ENCODE assay signal across 1 cellular context in the genomic region with DNA sequence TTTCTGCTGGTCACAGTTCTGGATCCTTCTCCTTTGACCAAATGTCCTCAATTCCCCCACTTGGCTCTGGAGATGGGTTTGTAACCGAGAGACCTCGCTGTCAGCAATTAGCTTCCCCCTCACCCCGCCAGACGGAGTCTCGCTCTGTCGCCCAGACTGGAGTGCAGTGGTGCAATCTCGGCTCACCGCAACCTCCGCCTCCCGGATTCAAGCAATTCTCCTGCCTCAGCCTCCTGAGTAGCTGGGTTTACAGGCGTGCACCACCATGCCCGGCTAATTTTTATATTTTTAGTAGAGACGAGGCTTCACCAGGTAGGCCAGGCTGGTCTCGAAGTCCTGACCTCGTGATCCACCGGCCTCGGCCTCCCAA.
TF ChIP-seq lines count a peak whose summit lies in the region.

No MANE protein-coding gene starts in this region.

TF ChIP-seq in GM12878, 131 proteins besides CTCF, POLR2A, EP300 and RAD21:
- TF ChIP-seq IKZF2 (IDR thresholded peaks at IDR 0.05), result 0 out of 4 replicates have a peak, but pooled peaks of 1 of the 2 experiments have one; percentile 37
- TF ChIP-seq, protein P1, sequence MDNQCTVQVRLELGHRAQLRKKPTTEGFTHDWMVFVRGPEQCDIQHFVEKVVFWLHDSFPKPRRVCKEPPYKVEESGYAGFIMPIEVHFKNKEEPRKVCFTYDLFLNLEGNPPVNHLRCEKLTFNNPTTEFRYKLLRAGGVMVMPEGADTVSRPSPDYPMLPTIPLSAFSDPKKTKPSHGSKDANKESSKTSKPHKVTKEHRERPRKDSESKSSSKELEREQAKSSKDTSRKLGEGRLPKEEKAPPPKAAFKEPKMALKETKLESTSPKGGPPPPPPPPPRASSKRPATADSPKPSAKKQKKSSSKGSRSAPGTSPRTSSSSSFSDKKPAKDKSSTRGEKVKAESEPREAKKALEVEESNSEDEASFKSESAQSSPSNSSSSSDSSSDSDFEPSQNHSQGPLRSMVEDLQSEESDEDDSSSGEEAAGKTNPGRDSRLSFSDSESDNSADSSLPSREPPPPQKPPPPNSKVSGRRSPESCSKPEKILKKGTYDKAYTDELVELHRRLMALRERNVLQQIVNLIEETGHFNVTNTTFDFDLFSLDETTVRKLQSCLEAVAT (IDR thresholded peaks at IDR 0.05), result peak; percentile 29; the same call in 1 of the 2 replicates
